In the genomic region with DNA sequence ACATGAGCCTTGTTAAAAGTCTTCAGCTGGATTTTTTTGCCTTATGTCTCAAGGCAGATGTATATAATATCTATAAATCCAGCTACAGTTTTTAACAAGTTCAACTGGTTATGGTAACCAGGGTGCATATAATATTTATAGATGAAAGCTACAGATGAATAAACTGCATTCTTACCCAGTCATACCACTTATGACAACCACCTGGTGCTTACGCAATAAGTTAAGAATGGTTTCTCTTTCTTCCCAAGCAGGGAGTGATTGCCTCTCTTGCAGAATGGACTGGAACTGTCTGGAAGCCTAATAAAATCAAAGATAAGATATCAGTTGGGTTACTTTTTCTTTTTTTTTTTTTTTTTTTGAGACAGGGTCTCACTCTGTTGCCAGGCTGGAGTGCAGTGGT, we compare ENCODE assay signal across 20 cellular contexts. TPM values are rescaled to one million over a fixed set of nuclear protein-coding genes. Genes with fewer than 3 reads are reported as not detected.
DNase-seq lines count a peak whose midpoint lies in the region; ATAC-seq and TF ChIP-seq lines count a peak whose summit lies in the region.
"Had no signal": no experiment of that assay in that cellular context is flagged by ENCODE, and none has a peak within 500 bp of the region (broad histone marks: within the 10 kb centered on the region; RNA-seq: fewer than 3 reads in every experiment).

No MANE protein-coding gene starts in this region.

- ATAC-seq in HG03432 (IDR thresholded peaks at IDR 0.05; ENCODE audit: unreplicated experiment): no peak
- no peak for ATAC-seq in naive thymus-derived CD4-positive, alpha-beta T cell
- ATAC-seq: activated CD4-positive, CD25-positive, alpha-beta regulatory T cell treated with anti-CD3 and anti-CD28 coated beads, Interleukin-2, amount 50 U/mL, for 24 hours; effector memory CD8-positive, alpha-beta T cell; left ventricle myocardium superior; sciatic nerve; T-helper 17 cell had no signal

- no peak overlapping the region for H3K27ac Mint-ChIP-seq in naive thymus-derived CD4-positive, alpha-beta T cell
- H3K27ac Mint-ChIP-seq in activated naive CD4-positive, alpha-beta T cell treated with anti-CD3 and anti-CD28 coated beads for 36 hours: no peak overlapping the region
- H3K27ac Mint-ChIP-seq: effector memory CD8-positive, alpha-beta T cell; T-helper 17 cell had no signal

- no peak overlapping the region for H3K27ac ChIP-seq in naive thymus-derived CD4-positive, alpha-beta T cell (ENCODE audit: low read depth, low read length)
- H3K27ac ChIP-seq: ovary had no signal

- H3K9me3 Mint-ChIP-seq in naive thymus-derived CD4-positive, alpha-beta T cell: no peaks in the 10 kb centered on the region
- no peaks in the 10 kb centered on the region for H3K9me3 Mint-ChIP-seq in activated naive CD4-positive, alpha-beta T cell treated with anti-CD3 and anti-CD28 coated beads for 36 hours
- H3K9me3 Mint-ChIP-seq: effector memory CD8-positive, alpha-beta T cell had no signal

- H3K9me3 ChIP-seq in naive thymus-derived CD4-positive, alpha-beta T cell (ENCODE audit: control insufficient read depth in 2 of 3, low read length in 3 of 3): no peaks in the 10 kb centered on the region
- H3K9me3 ChIP-seq: ovary had no signal

- no peak overlapping the region for H3K4me3 ChIP-seq in fibroblast of villous mesenchyme (ENCODE audit: low read depth, low read length)
- H3K4me3 ChIP-seq in naive thymus-derived CD4-positive, alpha-beta T cell (ENCODE audit: low read length): no peak overlapping the region
- H3K4me3 ChIP-seq: ovary had no signal

- intact Hi-C loops in naive thymus-derived CD4-positive, alpha-beta T cell (cut with micrococcal nuclease): no loop called here
- intact Hi-C loops in activated naive CD4-positive, alpha-beta T cell treated with anti-CD3 and anti-CD28 coated beads for 36 hours (cut with micrococcal nuclease): no loop called here

- H3K36me3 Mint-ChIP-seq in naive thymus-derived CD4-positive, alpha-beta T cell: peaks cover 11 to 58% (median 41%) of the 10 kb centered on the region in 5 donors
- H3K36me3 Mint-ChIP-seq in activated naive CD4-positive, alpha-beta T cell treated with anti-CD3 and anti-CD28 coated beads for 36 hours (ENCODE audit: low read depth): peaks cover 18% of the 10 kb centered on the region

- peaks cover 11 to 33% (median 14%) of the 10 kb centered on the region in 3 experiments for H3K36me3 ChIP-seq in naive thymus-derived CD4-positive, alpha-beta T cell (ENCODE audit: control insufficient read depth in 2 of 3, insufficient read depth in 3 of 3, low read length in 3 of 3)
- H3K36me3 ChIP-seq: ovary had no signal

- H3K4me1 ChIP-seq in naive thymus-derived CD4-positive, alpha-beta T cell (ENCODE audit: control insufficient read depth in 2 of 2, insufficient read depth in 2 of 2, low read length in 2 of 2): no peaks in the 10 kb centered on the region

- H3K27me3 Mint-ChIP-seq in naive thymus-derived CD4-positive, alpha-beta T cell: no peaks in the 10 kb centered on the region
- H3K27me3 Mint-ChIP-seq in activated naive CD4-positive, alpha-beta T cell treated with anti-CD3 and anti-CD28 coated beads for 36 hours (ENCODE audit: low read depth): no peaks in the 10 kb centered on the region
- H3K27me3 Mint-ChIP-seq: effector memory CD8-positive, alpha-beta T cell; T-helper 17 cell had no signal

- H3K27me3 ChIP-seq in naive thymus-derived CD4-positive, alpha-beta T cell (ENCODE audit: control insufficient read depth in 2 of 2, insufficient read depth in 2 of 2, low read length in 2 of 2): no peaks in the 10 kb centered on the region
- H3K27me3 ChIP-seq: ovary had no signal

- H3K4me3 Mint-ChIP-seq in naive thymus-derived CD4-positive, alpha-beta T cell: no peak overlapping the region
- no peak overlapping the region for H3K4me3 Mint-ChIP-seq in activated naive CD4-positive, alpha-beta T cell treated with anti-CD3 and anti-CD28 coated beads for 36 hours
- H3K4me3 Mint-ChIP-seq: effector memory CD8-positive, alpha-beta T cell; T-helper 17 cell had no signal

- POLR2A ChIA-PET in naive thymus-derived CD4-positive, alpha-beta T cell (lab: Charles Lee): no interaction called here

- no peaks in the 10 kb centered on the region for H3K4me1 Mint-ChIP-seq in naive thymus-derived CD4-positive, alpha-beta T cell
- no peaks in the 10 kb centered on the region for H3K4me1 Mint-ChIP-seq in activated naive CD4-positive, alpha-beta T cell treated with anti-CD3 and anti-CD28 coated beads for 36 hours (ENCODE audit: low read depth)

- no peak for TF ChIP-seq CTCF in fibroblast of villous mesenchyme (IDR thresholded peaks at IDR 0.05; ENCODE audit: insufficient read depth, low read depth, low read length)

- CTCF ChIA-PET in naive thymus-derived CD4-positive, alpha-beta T cell (lab: Charles Lee): no interaction called here
- CTCF ChIA-PET in activated naive CD4-positive, alpha-beta T cell treated with anti-CD3 and anti-CD28 coated beads for 36 hours (lab: Charles Lee): interaction anchor here (1.3 kb wide), 1 partner anchor 91 kb away, joined by 3 read pairs; no protein-coding TSS in a partner anchor

- DNase-seq in AG08395 (ENCODE audit: low spot score) (peak; percentile 4), HT-29 (ENCODE audit: low spot score) (peak; percentile 6), amniotic epithelial cell (ENCODE audit: low read depth) (peak; percentile 75), fibroblast of villous mesenchyme (ENCODE audit: low read depth) (peak; percentile 86), RPMI8226 (no peak)
- no peak for DNase-seq in naive thymus-derived CD4-positive, alpha-beta T cell
- no peak for DNase-seq in activated naive CD4-positive, alpha-beta T cell treated with anti-CD3 and anti-CD28 coated beads for 36 hours
- DNase-seq: Calu3; effector memory CD8-positive, alpha-beta T cell; GDM1; left ventricle myocardium superior; NCI-H1694; NCI-H446 treated with DMSO at 0.1 percent for 48 hours; ovary; SHP77; T-helper 17 cell had no signal

RNA-seq across cellular contexts. Expression of gene DHX57, which starts 19.6 kb away (rescaled TPM):
- total RNA-seq in HT-29 (2014; rRNA removed; shearing (Covaris generic)): 5.0 and 7.3 TPM in 2 replicates
- 22.5 and 28.9 TPM in 2 replicates for total RNA-seq in fibroblast of villous mesenchyme
- total RNA-seq in naive thymus-derived CD4-positive, alpha-beta T cell: 10 to 100 TPM; 12.9 to 19.8 (median 18.9) TPM
- polyA plus RNA-seq in naive thymus-derived CD4-positive, alpha-beta T cell: 1 to 10 TPM; 8.8 TPM
- total RNA-seq in activated naive CD4-positive, alpha-beta T cell treated with anti-CD3 and anti-CD28 coated beads for 36 hours: 10 to 100 TPM; 10.8 to 12.5 TPM

RNA-seq across cellular contexts. Expression of gene MORN2, which starts 19.6 kb away (rescaled TPM):
- total RNA-seq in HT-29 (2014; rRNA removed; shearing (Covaris generic)): 6.2 and 11.6 TPM in 2 replicates
- total RNA-seq in fibroblast of villous mesenchyme: 10.8 and 13.5 TPM in 2 replicates
- total RNA-seq in naive thymus-derived CD4-positive, alpha-beta T cell: 1 to 10 TPM; 1.5 to 2.7 (median 2.1) TPM
- 1 to 10 TPM; 6.6 to 9.5 TPM for polyA plus RNA-seq in naive thymus-derived CD4-positive, alpha-beta T cell
- total RNA-seq in activated naive CD4-positive, alpha-beta T cell treated with anti-CD3 and anti-CD28 coated beads for 36 hours: 1 to 10 TPM; 5.1 to 6.2 TPM

RNA-seq across cellular contexts. Expression of gene ARHGEF33, which starts 33.5 kb away (rescaled TPM):
- total RNA-seq in HT-29 (2014; rRNA removed; shearing (Covaris generic)): 1.9 TPM in 1 of 2 replicates, not detected in the other
- total RNA-seq in fibroblast of villous mesenchyme: 0.32 and 0.43 TPM in 2 replicates
- total RNA-seq in naive thymus-derived CD4-positive, alpha-beta T cell: under 1 TPM in 3 of 5 experiments, not detected in 2; 0.11 to 0.84 (median 0.69) TPM
- not detected for polyA plus RNA-seq in naive thymus-derived CD4-positive, alpha-beta T cell
- total RNA-seq in activated naive CD4-positive, alpha-beta T cell treated with anti-CD3 and anti-CD28 coated beads for 36 hours: not detected
- total RNA-seq: H4, T-helper 17 cell had no signal

Comparison
In these comparisons a context has a peak if more than half of its experiments do, and no peak if none do; other contexts are left out.
1. DNase-seq: peak in AG08395 (single experiment), HT-29 (single experiment), amniotic epithelial cell (single experiment) and fibroblast of villous mesenchyme (single experiment); none in naive thymus-derived CD4-positive, alpha-beta T cell (0 of 9), activated naive CD4-positive, alpha-beta T cell treated with anti-CD3 and anti-CD28 coated beads for 36 hours (single experiment) and RPMI8226 (single experiment).